8 cellular contexts compared by ENCODE assay signal in genomic region chr3:9897408-9898372, GRCh38. TPM values are rescaled to one million over a fixed set of nuclear protein-coding genes. Genes with fewer than 3 reads are reported as not detected.
DNase-seq lines count a peak whose midpoint lies in the region; TF ChIP-seq lines count a peak whose summit lies in the region.

No MANE protein-coding gene starts in this region.

- H3K4me1 ChIP-seq in endodermal cell (ENCODE audit: control insufficient read depth, insufficient read depth, low read length): no peaks in the 10 kb centered on the region

- H3K4me1 Mint-ChIP-seq in endodermal cell: peaks cover 12% of the 10 kb centered on the region

- WGBS in endodermal cell (ENCODE audit: insufficient coverage in 1 of 2, insufficient read length in 1 of 2), 2 experiments: 79 to 81% methylated on average over 4 of the region's 4 CpGs

- no peaks in the 10 kb centered on the region for H3K27me3 ChIP-seq in endodermal cell (ENCODE audit: control insufficient read depth, insufficient read depth, low read length, poor library complexity, severe bottlenecking)

- H3K36me3 Mint-ChIP-seq in endodermal cell (ENCODE audit: low read depth): peaks cover 17% of the 10 kb centered on the region

- H3K27ac ChIP-seq in endodermal cell (ENCODE audit: low read depth, low read length): peak overlapping the region; percentile 57

- H3K4me3 Mint-ChIP-seq in endodermal cell: no peak overlapping the region

- no peaks in the 10 kb centered on the region for H3K9me3 ChIP-seq in endodermal cell (ENCODE audit: control insufficient read depth, low read length)

- no peak overlapping the region for H3K9ac ChIP-seq in endodermal cell (ENCODE audit: extremely low read depth, low read length, poor library complexity, severe bottlenecking)

- no peak overlapping the region for H3K4me3 ChIP-seq in LNCaP clone FGC (ENCODE audit: low read depth, low read length)
- H3K4me3 ChIP-seq in endodermal cell (ENCODE audit: low read length): no peak overlapping the region

- no peak overlapping the region for H3K27ac Mint-ChIP-seq in endodermal cell

- DNase-seq in NCI-H2029 (lab: John Stamatoyannopoulos, UW): peak; percentile 35
- DNase-seq in NCI-H2029 treated with DMSO at 0.1 percent for 48 hours (lab: John Stamatoyannopoulos, UW): no peak
- DNase-seq in LNCaP clone FGC (ENCODE audit: low read depth): peak; percentile 95
- DNase-seq in endodermal cell: no peak
- DNase-seq in renal cortical epithelial cell (ENCODE audit: low read depth): peak; percentile 98
- no peak for DNase-seq in NCI-H1436 (lab: John Stamatoyannopoulos, UW)
- DNase-seq in iPS-NIHi7 (ENCODE audit: extremely low spot score): no peak
- DNase-seq in GDM1 (lab: John Stamatoyannopoulos, UW): no peak

- H3K27me3 Mint-ChIP-seq in endodermal cell (ENCODE audit: insufficient read depth): no peaks in the 10 kb centered on the region

- H3K36me3 ChIP-seq in endodermal cell (ENCODE audit: control insufficient read depth, insufficient read depth, low read length): peaks cover 14% of the 10 kb centered on the region

- TF ChIP-seq CTCF in LNCaP clone FGC (IDR thresholded peaks at IDR 0.05; ENCODE audit: control insufficient read depth, extremely low read depth, insufficient read depth) (no peak), endodermal cell (conservative IDR thresholded peaks at IDR 0.05) (no peak)

- no peaks in the 10 kb centered on the region for H3K9me3 Mint-ChIP-seq in endodermal cell

RNA-seq across cellular contexts. Expression of gene IL17RE, which starts 5.0 kb away (rescaled TPM):
- total RNA-seq in endodermal cell (1 to 10 TPM; 1.2 to 1.6 TPM), renal cortical epithelial cell (0.69 and 1.3 TPM in 2 replicates)
- 0.85 TPM for polyA plus RNA-seq in endodermal cell (2013, experiment 1 of 2)
- polyA plus RNA-seq in endodermal cell (2013, experiment 2 of 2): 0.75 TPM

RNA-seq across cellular contexts. Expression of gene JAGN1, which starts 7.3 kb away (rescaled TPM):
- 10 to 100 TPM; 21.9 to 29.1 TPM for total RNA-seq in endodermal cell
- polyA plus RNA-seq in endodermal cell (2013, experiment 1 of 2): 43.0 TPM
- 37.7 TPM for polyA plus RNA-seq in endodermal cell (2013, experiment 2 of 2)
- 31.1 and 38.4 TPM in 2 replicates for total RNA-seq in renal cortical epithelial cell

RNA-seq across cellular contexts. Expression of gene CIDEC, which starts 17.6 kb away (rescaled TPM):
- total RNA-seq in endodermal cell: not detected
- not detected for polyA plus RNA-seq in endodermal cell (2013, experiment 1 of 2)
- not detected for polyA plus RNA-seq in endodermal cell (2013, experiment 2 of 2)
- total RNA-seq in renal cortical epithelial cell: 0.10 TPM in 1 of 2 replicates, not detected in the other

RNA-seq across cellular contexts. Expression of gene IL17RC, which starts 19.2 kb away (rescaled TPM):
- total RNA-seq in endodermal cell (10 to 100 TPM; 15.7 to 19.0 TPM), renal cortical epithelial cell (18.9 and 29.9 TPM in 2 replicates)
- polyA plus RNA-seq in endodermal cell (2013, experiment 1 of 2): 10.4 TPM
- polyA plus RNA-seq in endodermal cell (2013, experiment 2 of 2): 11.9 TPM

RNA-seq across cellular contexts. Expression of gene CRELD1, which starts 35.9 kb away (rescaled TPM):
- total RNA-seq in endodermal cell (10 to 100 TPM; 35.7 to 43.2 TPM), renal cortical epithelial cell (35.9 and 74.2 TPM in 2 replicates)
- 36.2 TPM for polyA plus RNA-seq in endodermal cell (2013, experiment 1 of 2)
- polyA plus RNA-seq in endodermal cell (2013, experiment 2 of 2): 33.2 TPM

Comparison
In these comparisons a context has a peak if more than half of its experiments do, and no peak if none do; other contexts are left out.
1. DNase-seq: peak in NCI-H2029 (single experiment), LNCaP clone FGC (single experiment) and renal cortical epithelial cell (single experiment); none in NCI-H2029 treated with DMSO at 0.1 percent for 48 hours (single experiment), endodermal cell (single experiment), NCI-H1436 (single experiment), iPS-NIHi7 (single experiment) and GDM1 (single experiment).